8 cellular contexts compared by ENCODE assay signal in genomic region chr11:83158965-83159900, GRCh38. TPM values are rescaled to one million over a fixed set of nuclear protein-coding genes. Genes with fewer than 3 reads are reported as not detected.
DNase-seq lines count a peak whose midpoint lies in the region; ATAC-seq and TF ChIP-seq lines count a peak whose summit lies in the region.

No MANE protein-coding gene starts in this region.

- TF ChIP-seq RAD21 in HCT116 (IDR thresholded peaks at IDR 0.05; ENCODE audit: low read depth), result no peak

- ATAC-seq in HCT116 (no peak), WTC11 (no peak), right cardiac atrium (no peak), HG02973 (IDR thresholded peaks at IDR 0.05; ENCODE audit: unreplicated experiment) (no peak)

- peak overlapping the region; percentile 96; the same call in 1 of the 2 replicates for H3K9ac ChIP-seq in HCT116 (ENCODE audit: low read length)
- peak overlapping the region; percentile 97 for H3K9ac ChIP-seq in smooth muscle cell (ENCODE audit: low read depth)

- DNase-seq in HCT116 (ENCODE audit: low read depth, low spot score) (no peak), WTC11 (ENCODE audit: low spot score) (no peak), right cardiac atrium (no peak), smooth muscle cell (lab: John Stamatoyannopoulos, UW; ENCODE audit: unreplicated experiment) (no peak), KG1 (lab: John Stamatoyannopoulos, UW) (no peak)
- DNase-seq in effector CD4-positive, alpha-beta T cell, result no peak
- no peak for DNase-seq in stimulated activated CD4-positive, alpha-beta T cell treated with anti-CD3 and anti-CD28 coated beads, Interleukin-4, amount 100 ng/mL, for 1 hour

- H3K27ac Mint-ChIP-seq in WTC11, result peak overlapping the region; percentile 81

- H3K9me3 ChIP-seq in HCT116 (ENCODE audit: control insufficient read depth in 1 of 2, insufficient read depth in 1 of 2, low read depth in 1 of 2, low read length in 2 of 2) (no peaks in the 10 kb centered on the region), right cardiac atrium (ENCODE audit: control insufficient read depth, low read length) (no peaks in the 10 kb centered on the region), smooth muscle cell (replicated peaks; ENCODE audit: low read depth) (no peaks in the 10 kb centered on the region)

- H3F3A ChIP-seq in smooth muscle cell (ENCODE audit: low read depth), result peaks cover 3% of the 10 kb centered on the region

- CTCF ChIA-PET in HCT116 (lab: Charles Lee), result no interaction called here
- CTCF ChIA-PET in WTC11 (lab: Charles Lee), result interaction anchor here (0.6 to 0.7 kb wide), 2 partner anchors 151 to 249 kb away, joined by 3 read pairs; no protein-coding TSS in a partner anchor

- peak overlapping the region; percentile 99 for H3K4me3 Mint-ChIP-seq in WTC11

- POLR2A ChIA-PET in HCT116 (lab: Charles Lee), result interaction anchor here (0.9 kb wide), 1 partner anchor 13 kb away, joined by 3 read pairs; no protein-coding TSS in a partner anchor
- POLR2A ChIA-PET in WTC11 (lab: Charles Lee), result interaction anchor here (2.7 kb wide), 1 partner anchor 258 kb away, joined by 7 read pairs; the partner anchor contains the start of gene DDIAS

- RAD21 ChIA-PET in HCT116 (lab: Charles Lee; ENCODE audit: low non-redundant PET in 1 of 2, low total read pairs in 2 of 2, uncharacterized antibody in 2 of 2, unreplicated experiment in 2 of 2), result no interaction called here

- TF ChIP-seq CTCF in HCT116 (IDR thresholded peaks at IDR 0.05 in 2 of 3, conservative IDR thresholded peaks at IDR 0.05 in 1 of 3; ENCODE audit: borderline replicate concordance in 1 of 3, insufficient read depth in 1 of 3, low read depth in 2 of 3, low read length in 2 of 3) (no peak), WTC11 (IDR thresholded peaks at IDR 0.05) (no peak), smooth muscle cell (IDR thresholded peaks at IDR 0.05; ENCODE audit: borderline replicate concordance, insufficient read depth, poor library complexity, severe bottlenecking) (no peak)

- no peaks in the 10 kb centered on the region for H3K9me2 ChIP-seq in HCT116 (ENCODE audit: insufficient read depth)

- 7% methylated on average over 15 of the region's 15 CpGs for WGBS in right cardiac atrium
- 28% methylated on average over 15 of the region's 15 CpGs for WGBS in smooth muscle cell (ENCODE audit: low lambda C conversion rate)

- H3K4me1 Mint-ChIP-seq in WTC11, result peaks cover 29% of the 10 kb centered on the region

- peaks cover 26% of the 10 kb centered on the region for H3K36me3 Mint-ChIP-seq in WTC11

- TF ChIP-seq POLR2A in HCT116 (IDR thresholded peaks at IDR 0.05; ENCODE audit: borderline replicate concordance, extremely low read depth, insufficient read depth, insufficient read length), result no peak

- intact Hi-C loops in HCT116 (cut with micrococcal nuclease) (loop anchor here (5.0 kb wide), 1 partner anchor 33 kb away; the partner anchor contains the start of gene ANKRD42), right cardiac atrium (cut with DNase I) (loop anchor here in 2 of 4 donors (5.0 to 10.0 kb wide), 3 partner anchors 84 to 234 kb away; partner anchors contain the start of gene RAB30 (in 2 of the 2))

- H3K36me3 ChIP-seq in HCT116 (ENCODE audit: control insufficient read depth in 1 of 2, insufficient read depth in 2 of 2, low read length in 2 of 2) (peaks cover 19 to 23% of the 10 kb centered on the region in 2 experiments), smooth muscle cell (ENCODE audit: low read depth) (no peaks in the 10 kb centered on the region)

- no TSS peak for BruUV-seq in HCT116 (replicated peaks; lab: Mats Ljungman, UMichigan)

- no peak overlapping the region for H2AFZ ChIP-seq in HCT116 (ENCODE audit: low read depth, low read length, poor library complexity, severe bottlenecking)
- no peak overlapping the region for H2AFZ ChIP-seq in smooth muscle cell (ENCODE audit: low read depth)

- H3K4me2 ChIP-seq in HCT116 (ENCODE audit: low read length) (peak overlapping the region; percentile 91), smooth muscle cell (peak overlapping the region; percentile 100)

- H3K27me3 Mint-ChIP-seq in WTC11 (ENCODE audit: low read depth), result no peaks in the 10 kb centered on the region

- H3K27me3 ChIP-seq in HCT116 (ENCODE audit: insufficient read depth, low read length), result no peaks in the 10 kb centered on the region
- no peaks in the 10 kb centered on the region for H3K27me3 ChIP-seq in right cardiac atrium (ENCODE audit: control insufficient read depth, insufficient read depth)
- no peaks in the 10 kb centered on the region for H3K27me3 ChIP-seq in smooth muscle cell (ENCODE audit: low read depth)

- H3K4me1 ChIP-seq in HCT116 (ENCODE audit: control insufficient read depth in 1 of 2, insufficient read depth in 2 of 2, low read length in 2 of 2) (peaks cover 5 to 28% of the 10 kb centered on the region in 2 experiments; a peak in 3 of 4 replicates), right cardiac atrium (ENCODE audit: control insufficient read depth, insufficient read depth, low read length) (peaks cover 1% of the 10 kb centered on the region), smooth muscle cell (ENCODE audit: low read depth) (peaks cover 25% of the 10 kb centered on the region)

- H3K9me3 Mint-ChIP-seq in WTC11, result no peaks in the 10 kb centered on the region

- H3K4me3 ChIP-seq in HCT116 (replicated peaks in 1 of 2; ENCODE audit: low read depth in 1 of 2, low read length in 2 of 2), result peak overlapping the region; percentile 96 to 97; a peak in 3 of 4 replicates
- peak overlapping the region; percentile 65 for H3K4me3 ChIP-seq in right cardiac atrium (ENCODE audit: low read length)
- peak overlapping the region; percentile 98 for H3K4me3 ChIP-seq in smooth muscle cell

- H3K79me2 ChIP-seq in HCT116 (ENCODE audit: insufficient read depth, low read length) (peaks cover 73% of the 10 kb centered on the region), smooth muscle cell (ENCODE audit: low read depth) (peaks cover 71% of the 10 kb centered on the region)

- H3K27ac ChIP-seq in HCT116 (ENCODE audit: low read depth, low read length) (no peak overlapping the region), right cardiac atrium (ENCODE audit: low read length) (no peak overlapping the region), smooth muscle cell (ENCODE audit: low read depth) (peak overlapping the region; percentile 98)

- peaks cover 27% of the 10 kb centered on the region; the same call in 1 of the 2 replicates for H4K20me1 ChIP-seq in HCT116 (ENCODE audit: insufficient read depth)
- peaks cover 62% of the 10 kb centered on the region for H4K20me1 ChIP-seq in smooth muscle cell (ENCODE audit: low read depth)

TF ChIP-seq in HCT116, 20 proteins besides CTCF, POLR2A, EP300 and RAD21 (continues in another document):
- TF ChIP-seq TCF7L2 (IDR thresholded peaks at IDR 0.05; ENCODE audit: borderline replicate concordance, extremely low read depth, insufficient read depth, insufficient read length) (no peak), SP1 (IDR thresholded peaks at IDR 0.05; ENCODE audit: low read depth) (no peak), SRF (IDR thresholded peaks at IDR 0.05; ENCODE audit: low read depth) (no peak), ZBTB33 (IDR thresholded peaks at IDR 0.05; ENCODE audit: extremely low read depth, insufficient replicate concordance, low read length) (no peak), FOSL1 (IDR thresholded peaks at IDR 0.05; ENCODE audit: low read depth) (no peak)

TF ChIP-seq in WTC11, 78 proteins besides CTCF, POLR2A, EP300 and RAD21:
- TF ChIP-seq MYBL2 (CRISPR knock-in tag; IDR thresholded peaks at IDR 0.05), result no peak
- no peak for TF ChIP-seq FOXK1 (CRISPR knock-in tag; IDR thresholded peaks at IDR 0.05)
- TF ChIP-seq USF1 (CRISPR knock-in tag; IDR thresholded peaks at IDR 0.05), result no peak
- no peak for TF ChIP-seq ATF3 (CRISPR knock-in tag; conservative IDR thresholded peaks at IDR 0.05)
- TF ChIP-seq NFE2L1 (CRISPR knock-in tag; IDR thresholded peaks at IDR 0.05), result no peak
- no peak for TF ChIP-seq E2F4 (CRISPR knock-in tag; IDR thresholded peaks at IDR 0.05; ENCODE audit: borderline replicate concordance, low read depth)
- no peak for TF ChIP-seq GTF2I (CRISPR knock-in tag; conservative IDR thresholded peaks at IDR 0.05)
- no peak for TF ChIP-seq ZBTB21 (CRISPR knock-in tag; IDR thresholded peaks at IDR 0.05; ENCODE audit: borderline replicate concordance)

RNA-seq across cellular contexts. Expression of gene PCF11, which starts 2.3 kb away (rescaled TPM):
- 41.9 TPM for total RNA-seq in HCT116 (2021; ENCODE audit: unreplicated experiment)
- polyA plus RNA-seq in HCT116 (2012), result 18.2 and 20.4 TPM in 2 replicates
- total RNA-seq in WTC11 (2021), result 46.1 to 56.2 TPM (median 46.5 TPM) in 3 replicates
- 10 to 100 TPM; 31.5 to 38.4 (median 34.6) TPM for total RNA-seq in right cardiac atrium
- polyA plus RNA-seq in right cardiac atrium, result 17.5 TPM
- 56.7 and 92.6 TPM in 2 replicates for total RNA-seq in smooth muscle cell
- polyA plus RNA-seq in smooth muscle cell, result 15.9 and 17.5 TPM in 2 replicates

RNA-seq across cellular contexts. Expression of gene ANKRD42, which starts 34.3 kb away (rescaled TPM):
- total RNA-seq in HCT116 (2021; ENCODE audit: unreplicated experiment), result 5.4 TPM
- polyA plus RNA-seq in HCT116 (2012), result 4.2 and 5.6 TPM in 2 replicates
- 5.7 to 6.6 TPM (median 5.8 TPM) in 3 replicates for total RNA-seq in WTC11 (2021)
- 1 to 10 TPM; 7.9 to 9.7 (median 9.0) TPM for total RNA-seq in right cardiac atrium
- polyA plus RNA-seq in right cardiac atrium, result 4.7 TPM
- total RNA-seq in smooth muscle cell, result 16.4 and 17.8 TPM in 2 replicates
- 10.6 and 16.2 TPM in 2 replicates for polyA plus RNA-seq in smooth muscle cell
